20 cellular contexts compared by ENCODE assay signal in genomic region chr17:21134559-21134958, GRCh38.
"Had no signal": no experiment of that assay in that cellular context is flagged by ENCODE, and none has a peak within 500 bp of the region (broad histone marks: within the 10 kb centered on the region; RNA-seq: fewer than 3 reads in every experiment).

No MANE protein-coding gene starts in this region.

- H3K4me1 ChIP-seq: SJCRH30 had no signal

- H3K27ac ChIP-seq: RWPE1, SJCRH30 had no signal

- H3K27me3 ChIP-seq: MG63, SJCRH30 had no signal

- DNase-seq: IMR-90; Karpas-422; KG1; MG63; NCI-H1092 treated with DMSO at 0.1 percent for 48 hours; NCI-H1436; NCI-H187; NCI-H2029; NCI-H2081 treated with DMSO at 0.1 percent for 48 hours; NCI-H2171; NCI-H226; NCI-H446; NCI-H510A; NCI-H524 treated with DMSO at 0.1 percent for 48 hours; NCI-H69; NCI-H774; NK-92 treated with Interleukin-12 subunit alpha and Interleukin-12 subunit beta, amount 100 ng/mL, for 24 hours; SHP77 treated with DMSO at 0.1 percent for 48 hours; SJCRH30 had no signal

- H3K4me3 ChIP-seq: MG63, SJCRH30 had no signal

- H3K36me3 ChIP-seq: MG63, SJCRH30 had no signal
